ENCODE assay signal across 25 cellular contexts in genomic region chr4:126647320-126647719, GRCh38.
"Had no signal": no experiment of that assay in that cellular context is flagged by ENCODE, and none has a peak within 500 bp of the region (broad histone marks: within the 10 kb centered on the region; RNA-seq: fewer than 3 reads in every experiment).

No MANE protein-coding gene starts in this region.

- H3K27me3 ChIP-seq: neural progenitor cell, ovary, right lobe of liver, sigmoid colon, stomach, thyroid gland, tibial nerve, upper lobe of left lung, vagina had no signal

- FAIRE-seq: small intestine, urothelium cell line had no signal

- ATAC-seq: psoas muscle; right cardiac atrium; right lobe of liver; stimulated activated effector memory CD8-positive, alpha-beta T cell treated with anti-CD3 and anti-CD28 coated beads, Interleukin-12 subunit alpha, Interleukin-12 subunit beta, amount 100 ng/mL, for 72 hours; stimulated activated naive B cell treated with anti-CD40 and anti-IgM and Interleukin-4, amounts not matched to agents 10 μg/mL and 1 μg/mL and 100 μg/mL, for 72 hours had no signal

- H3K9me3 ChIP-seq: ovary, psoas muscle, right lobe of liver, sigmoid colon, stomach, thoracic aorta, thyroid gland, tibial nerve, upper lobe of left lung, vagina had no signal

- H3K4me1 ChIP-seq: neural progenitor cell, parathyroid adenoma, psoas muscle, right lobe of liver, sigmoid colon, stomach, tibial nerve, upper lobe of left lung, vagina had no signal

- H2AFZ ChIP-seq: neural progenitor cell, parathyroid adenoma had no signal

- H3K27ac ChIP-seq: neural progenitor cell, ovary, parathyroid adenoma, psoas muscle, right lobe of liver, sigmoid colon, stomach, thoracic aorta, tibial nerve, upper lobe of left lung, vagina had no signal

- DNase-seq: occipital lobe; ovary; posterior cingulate gyrus; psoas muscle; right cardiac atrium; right lobe of liver; sigmoid colon; small intestine; stimulated activated CD4-positive, alpha-beta T cell treated with anti-CD3 and anti-CD28 coated beads, Interleukin-15, amount 100 ng/mL, for 24 hours; stimulated activated CD4-positive, alpha-beta T cell treated with anti-CD3 and anti-CD28 coated beads, Interleukin-2, amount 100 ng/mL, for 24 hours; stimulated activated CD4-positive, alpha-beta T cell treated with anti-CD3 and anti-CD28 coated beads, Interleukin-2, amount 100 ng/mL, for 48 hours; stimulated activated CD4-positive, alpha-beta T cell treated with anti-CD3 and anti-CD28 coated beads, Interleukin-4, amount 100 ng/mL, for 24 hours; stimulated activated naive B cell treated with anti-CD40 and anti-IgM and Interleukin-4, amounts not matched to agents 10 μg/mL and 1 μg/mL and 100 μg/mL, for 72 hours; stimulated activated naive CD4-positive, alpha-beta T cell treated with Interleukin-2 at 50 U/mL for 16 hours; stomach; trophoblast cell had no signal

- H3K4me3 ChIP-seq: neural progenitor cell, ovary, psoas muscle, right lobe of liver, sigmoid colon, stomach, thoracic aorta, thyroid gland, tibial nerve, upper lobe of left lung, vagina had no signal

- H3K79me2 ChIP-seq: parathyroid adenoma had no signal

- H3K9ac ChIP-seq: neural progenitor cell, parathyroid adenoma had no signal

- H3K36me3 ChIP-seq: neural progenitor cell, ovary, right lobe of liver, sigmoid colon, stomach, thoracic aorta, thyroid gland, tibial nerve, upper lobe of left lung, vagina had no signal

- H3K4me2 ChIP-seq: neural progenitor cell had no signal
